12 cellular contexts compared by ENCODE assay signal in the genomic region with DNA sequence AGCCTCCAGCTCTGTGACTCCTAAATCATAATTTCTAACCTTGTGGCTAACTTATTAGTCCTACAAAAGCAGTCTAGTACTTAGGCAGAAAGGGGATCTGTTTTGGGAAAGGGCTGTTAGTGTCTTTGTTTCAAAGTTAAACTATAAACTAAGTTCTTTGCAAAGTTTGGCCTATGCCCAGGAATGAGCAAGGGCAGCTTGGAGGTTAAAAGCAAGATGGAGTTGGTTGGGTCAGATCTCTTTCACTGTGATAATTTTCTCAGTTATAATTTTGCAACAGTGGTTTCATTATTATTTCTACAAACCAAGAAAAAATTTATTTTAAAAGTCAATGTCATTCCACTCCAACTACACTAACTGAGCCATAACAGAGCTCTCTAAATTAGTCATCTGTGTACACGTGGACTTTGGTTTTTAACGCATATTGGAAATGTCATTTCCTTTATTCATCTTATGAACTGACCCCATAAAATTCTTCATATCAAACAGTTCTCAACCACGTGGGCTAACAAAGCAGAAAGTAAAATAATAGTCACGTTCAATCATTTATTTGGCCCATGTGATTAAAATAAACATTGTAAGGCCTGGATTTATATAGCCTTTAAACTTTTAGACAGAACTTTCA.
DNase-seq lines count a peak whose midpoint lies in the region; ATAC-seq, FAIRE-seq and TF ChIP-seq lines count a peak whose summit lies in the region.
"Had no signal": no experiment of that assay in that cellular context is flagged by ENCODE, and none has a peak within 500 bp of the region (broad histone marks: within the 10 kb centered on the region; RNA-seq: fewer than 3 reads in every experiment).

No MANE protein-coding gene starts in this region.

- TF ChIP-seq CTCF in GM12878 (IDR thresholded peaks at IDR 0.05 in 2 of 3, conservative IDR thresholded peaks at IDR 0.05 in 1 of 3; ENCODE audit: control insufficient read depth in 2 of 3, extremely low read depth in 1 of 3, insufficient read depth in 1 of 3, low read depth in 3 of 3, low read length in 3 of 3) (no peak), heart right ventricle (IDR thresholded peaks at IDR 0.05) (no peak)
- no peak for TF ChIP-seq CTCF in CD4-positive, alpha-beta T cell (IDR thresholded peaks at IDR 0.05)

- H3K4me1 Mint-ChIP-seq in CD4-positive, alpha-beta T cell (ENCODE audit: low read depth): no peaks in the 10 kb centered on the region

- SMC1A ChIA-PET in GM12878 (lab: Charles Lee; ENCODE audit: uncharacterized antibody, unreplicated experiment): interaction anchor here (0.6 to 1.8 kb wide), 2 partner anchors 12 to 204 kb away, joined by 3 to 4 read pairs; no protein-coding TSS in a partner anchor

- 0% methylated on average over 4 of the region's 4 CpGs for WGBS in GM12878 (ENCODE audit: insufficient coverage, insufficient replicate concordance, low lambda C conversion rate, missing lambda C conversion rate)
- WGBS in heart right ventricle, 2 donors: 74 to 78% methylated on average over 4 of the region's 4 CpGs

- in situ Hi-C loops in GM12878 (cut with MboI): no loop called here

- no peak overlapping the region for H2AFZ ChIP-seq in GM12878 (ENCODE audit: control insufficient read depth, low read depth, low read length)

- H3K4me2 ChIP-seq in GM12878 (ENCODE audit: control insufficient read depth, insufficient read depth): 0 out of 2 replicates have a peak overlapping the region, but pooled peaks have one; percentile 4

- peak; percentile 18 to 60; a peak in 1 of 4 replicates for TF ChIP-seq EP300 in GM12878 (IDR thresholded peaks at IDR 0.05; ENCODE audit: borderline replicate concordance in 1 of 2, control insufficient read depth in 1 of 2, low read depth in 2 of 2, low read length in 2 of 2)

- no peak for TF ChIP-seq RAD21 in GM12878 (IDR thresholded peaks at IDR 0.05; ENCODE audit: insufficient read depth, low read depth, low read length)

- H3K27ac ChIP-seq in GM12878 (ENCODE audit: control insufficient read depth, insufficient read depth) (no peak overlapping the region), heart right ventricle (no peak overlapping the region)
- no peak overlapping the region for H3K27ac ChIP-seq in CD4-positive, alpha-beta T cell (ENCODE audit: low read depth, low read length)

- H3K9ac ChIP-seq in GM12878 (ENCODE audit: control insufficient read depth, insufficient read depth, low read length): no peak overlapping the region

- no peaks in the 10 kb centered on the region for H3K27me3 ChIP-seq in GM12878 (replicated peaks in 1 of 2; ENCODE audit: control insufficient read depth in 2 of 2, insufficient read depth in 2 of 2, low read length in 1 of 2)
- H3K27me3 ChIP-seq in heart right ventricle: no peaks in the 10 kb centered on the region
- no peaks in the 10 kb centered on the region for H3K27me3 ChIP-seq in CD4-positive, alpha-beta T cell (ENCODE audit: control insufficient read depth, insufficient read depth, low read length)

- CTCF ChIA-PET in GM12878 (lab: Yijun Ruan, JAX): no interaction called here
- CTCF ChIA-PET in CD4-positive, alpha-beta T cell (lab: Charles Lee): interaction anchor here (0.9 kb wide), 1 partner anchor 11 kb away, joined by 3 read pairs; no protein-coding TSS in a partner anchor

- no TSS peak for BruUV-seq in GM12878 (replicated peaks; lab: Mats Ljungman, UMichigan)

- peaks cover 1% of the 10 kb centered on the region; the same call in 2 of the 3 replicates for H3K9me3 ChIP-seq in GM12878 (replicated peaks; ENCODE audit: control insufficient read depth, insufficient read depth, low read length)
- peaks cover 0 to 24% (median 5%) of the 10 kb centered on the region in 11 donors for H3K9me3 ChIP-seq in heart right ventricle
- no peaks in the 10 kb centered on the region for H3K9me3 ChIP-seq in CD4-positive, alpha-beta T cell (ENCODE audit: control insufficient read depth, low read length)

- no peaks in the 10 kb centered on the region for H3K36me3 ChIP-seq in GM12878 (ENCODE audit: control insufficient read depth in 2 of 2, insufficient read depth in 2 of 2, low read length in 1 of 2)
- no peaks in the 10 kb centered on the region for H3K36me3 ChIP-seq in heart right ventricle

- H3K4me3 ChIP-seq in GM12878: no peak overlapping the region
- H3K4me3 ChIP-seq in heart right ventricle: no peak overlapping the region

- POLR2A ChIA-PET in GM12878 (lab: Charles Lee): no interaction called here
- POLR2A ChIA-PET in CD4-positive, alpha-beta T cell (lab: Charles Lee): no interaction called here

- no peak for DNase-seq in GM12891 (ENCODE audit: insufficient read length, low spot score)
- peak; percentile 5 for DNase-seq in GM12878 (ENCODE audit: low read depth, low spot score)
- DNase-seq in heart right ventricle: no peak
- DNase-seq in iPS-NIHi7 (ENCODE audit: extremely low spot score): no peak
- DNase-seq in amniotic stem cell (lab: John Stamatoyannopoulos, UW): no peak
- DNase-seq in CD4-positive, alpha-beta T cell: no peak
- DNase-seq: activated CD8-positive, alpha-beta memory T cell treated with anti-CD3 and anti-CD28 coated beads, Interleukin-2, amount 50 U/mL, for 48 hours; CD8-positive, alpha-beta memory T cell; dermis blood vessel endothelial cell; NCI-H1092 had no signal

- no peaks in the 10 kb centered on the region for H3K9me3 Mint-ChIP-seq in CD4-positive, alpha-beta T cell

- intact Hi-C loops in GM12878 (cut with micrococcal nuclease; ENCODE audit: unreplicated experiment) (no loop called here), heart right ventricle (cut with DNase I) (no loop called here)
- intact Hi-C loops in CD4-positive, alpha-beta T cell (cut with DNase I, micrococcal nuclease): no loop called here

- RAD21 ChIA-PET in GM12878 (lab: Charles Lee; ENCODE audit: unreplicated experiment): no interaction called here

- H3K4me3 Mint-ChIP-seq in CD4-positive, alpha-beta T cell: no peak overlapping the region
- H3K4me3 Mint-ChIP-seq: CD8-positive, alpha-beta memory T cell had no signal

- no peak overlapping the region for H3K27ac Mint-ChIP-seq in CD4-positive, alpha-beta T cell
- H3K27ac Mint-ChIP-seq: CD8-positive, alpha-beta memory T cell had no signal

- FAIRE-seq in GM12891 (lab: Jason Lieb, UNC) (no peak), GM12878 (lab: Jason Lieb, UNC) (no peak)

- ATAC-seq in GM19452 (IDR thresholded peaks at IDR 0.05; ENCODE audit: unreplicated experiment) (peak; percentile 84), HG03039 (IDR thresholded peaks at IDR 0.05; ENCODE audit: unreplicated experiment) (peak; percentile 91), GM12878 (peak; percentile 79), heart right ventricle (no peak)
- no peak for ATAC-seq in CD4-positive, alpha-beta T cell (ENCODE audit: poor library complexity)

- H3K36me3 Mint-ChIP-seq in CD4-positive, alpha-beta T cell (ENCODE audit: low read depth): no peaks in the 10 kb centered on the region

- no peaks in the 10 kb centered on the region for H4K20me1 ChIP-seq in GM12878 (ENCODE audit: control insufficient read depth, insufficient read depth)

- TF ChIP-seq POLR2A in GM12891 (IDR thresholded peaks at IDR 0.05; ENCODE audit: low read depth, low read length) (no peak), GM12878 (IDR thresholded peaks at IDR 0.05; ENCODE audit: low read depth, low read length) (no peak)

- H3K27me3 Mint-ChIP-seq in CD4-positive, alpha-beta T cell: peaks cover 2% of the 10 kb centered on the region

- H3K4me1 ChIP-seq in GM12878 (ENCODE audit: control insufficient read depth, insufficient read depth, low read length): peaks cover 10% of the 10 kb centered on the region; the same call in 1 of the 2 replicates
- no peaks in the 10 kb centered on the region for H3K4me1 ChIP-seq in heart right ventricle

- no peaks in the 10 kb centered on the region for H3K79me2 ChIP-seq in GM12878 (ENCODE audit: control insufficient read depth, insufficient read depth, low read length)

TF ChIP-seq in GM12891, 5 proteins besides CTCF, POLR2A, EP300 and RAD21:
- TF ChIP-seq POLR2AphosphoS5 (IDR thresholded peaks at IDR 0.05; ENCODE audit: low read depth, low read length) (no peak), SPI1 (IDR thresholded peaks at IDR 0.05; ENCODE audit: low read depth, low read length) (peak; percentile 17; the same call in 1 of the 2 replicates)
TF ChIP-seq in GM12891: peak in this region for 1.

TF ChIP-seq in GM12878, 131 proteins besides CTCF, POLR2A, EP300 and RAD21 (continues in another document):
- TF ChIP-seq PML (IDR thresholded peaks at IDR 0.05; ENCODE audit: low read length) (no peak), IRF4 (IDR thresholded peaks at IDR 0.05; ENCODE audit: low read depth, low read length) (peak; percentile 84), NKRF (conservative IDR thresholded peaks at IDR 0.05) (no peak), MEF2B (IDR thresholded peaks at IDR 0.05; ENCODE audit: partially characterized antibody, poor library complexity, severe bottlenecking) (no peak), BCL11A (IDR thresholded peaks at IDR 0.05; ENCODE audit: low read depth, low read length) (peak; percentile 55; the same call in 1 of the 2 replicates), ATF7 (IDR thresholded peaks at IDR 0.05; ENCODE audit: low read depth) (no peak)

Comparison
In these comparisons a context has a peak if more than half of its experiments do, and no peak if none do; other contexts are left out.
1. ATAC-seq: peak in GM19452 (single experiment), HG03039 (single experiment) and GM12878 (single experiment); none in heart right ventricle (0 of 8) and CD4-positive, alpha-beta T cell (single experiment).